In genomic region chr7:43869018-43869897, GRCh38 we compare ENCODE assay signal across 8 cellular contexts. TPM values are rescaled to one million over a fixed set of nuclear protein-coding genes. Genes with fewer than 3 reads are reported as not detected.
A peak's percentile ranks its signal among the peaks of the same experiment; 100 is the strongest.
DNase-seq lines count a peak whose midpoint lies in the region; ATAC-seq, FAIRE-seq and TF ChIP-seq lines count a peak whose summit lies in the region.

Gene MRPS24, minus strand, starts transcription at chr7:43869517. Its CDS starts 22 bp downstream, at chr7:43869495.

- peaks cover 20% of the 10 kb centered on the region for H3K4me1 ChIP-seq in OCI-LY1 (ENCODE audit: insufficient read depth, low read length, severe bottlenecking)
- peaks cover 18% of the 10 kb centered on the region for H3K4me1 ChIP-seq in mesodermal cell (ENCODE audit: control insufficient read depth, insufficient read depth, low read length, poor library complexity, severe bottlenecking)

- peak; percentile 90 for ATAC-seq in GM21515 (IDR thresholded peaks at IDR 0.05; ENCODE audit: unreplicated experiment)

- H3K36me3 ChIP-seq in OCI-LY1 (ENCODE audit: insufficient read depth, low read length), result peaks cover 43% of the 10 kb centered on the region
- peaks cover 23% of the 10 kb centered on the region for H3K36me3 ChIP-seq in mesodermal cell (ENCODE audit: control insufficient read depth, insufficient read depth, low read length)

- no peak for FAIRE-seq in D721Med (lab: Jason Lieb, UNC)

- WGBS in mesodermal cell (ENCODE audit: insufficient coverage in 2 of 2), 2 experiments, result 2% methylated on average over 59 to 62 of the region's 79 CpGs

- H3K9me2 ChIP-seq in OCI-LY1 (ENCODE audit: low read depth, low read length), result no peaks in the 10 kb centered on the region

- peak within 1 kb of the TSS; percentile 72 for H3K9ac ChIP-seq in OCI-LY1 (ENCODE audit: low read length)

- DNase-seq in D721Med (ENCODE audit: insufficient read length, low spot score) (peak; percentile 92), HuH-7 (ENCODE audit: low spot score) (peak; percentile 96)
- peak; percentile 95 for DNase-seq in activated CD8-positive, alpha-beta memory T cell treated with anti-CD3 and anti-CD28 coated beads, Interleukin-2, amount 50 U/mL, for 4 hours
- peak; percentile 96 for DNase-seq in stimulated activated CD8-positive, alpha-beta memory T cell treated with anti-CD3 and anti-CD28 coated beads, Interleukin-15, amount 100 ng/mL, for 24 hours (ENCODE audit: low read depth)

- peaks cover 12% of the 10 kb centered on the region for H3K9me3 ChIP-seq in OCI-LY1 (ENCODE audit: low read length)
- no peaks in the 10 kb centered on the region for H3K9me3 ChIP-seq in mesodermal cell (ENCODE audit: control insufficient read depth, low read length)

- peak within 1 kb of the TSS; percentile 41 for H3K27ac ChIP-seq in OCI-LY1 (ENCODE audit: low read depth, low read length, poor library complexity, severe bottlenecking)
- peak within 1 kb of the TSS; percentile 85 for H3K27ac ChIP-seq in mesodermal cell (ENCODE audit: low read depth, low read length, severe bottlenecking)

- peak within 1 kb of the TSS; percentile 82 for H3K4me3 ChIP-seq in OCI-LY1 (ENCODE audit: low read depth, low read length, poor library complexity, severe bottlenecking)
- peak within 1 kb of the TSS; percentile 57 for H3K4me3 ChIP-seq in mesodermal cell (ENCODE audit: extremely low read depth, insufficient read depth, low read length, poor library complexity, severe bottlenecking)

- H3K27me3 ChIP-seq in OCI-LY1 (ENCODE audit: insufficient read depth, low read length), result no peaks in the 10 kb centered on the region; the same call in 1 of the 2 replicates

- no peaks in the 10 kb centered on the region for H3K79me2 ChIP-seq in OCI-LY1 (ENCODE audit: insufficient read depth, low read length)

- no peaks in the 10 kb centered on the region for H4K20me1 ChIP-seq in OCI-LY1 (ENCODE audit: insufficient read depth, low read length)

- H3K4me2 ChIP-seq in OCI-LY1 (ENCODE audit: low read length), result peak within 1 kb of the TSS; percentile 70

- in situ Hi-C loops in endometrial microvascular endothelial cells (cut with HindIII; ENCODE audit: inconsistent ontology term, low pct_unique_long_range_greater_than_20kb, low sequenced_read_pairs), result no loop called here

- TF ChIP-seq CTCF in D721Med (IDR thresholded peaks at IDR 0.05; ENCODE audit: insufficient read depth, missing control alignments), result no peak
- no peak for TF ChIP-seq CTCF in OCI-LY1 (IDR thresholded peaks at IDR 0.05; ENCODE audit: low read length)

- peak within 1 kb of the TSS; percentile 22 for H2AFZ ChIP-seq in OCI-LY1 (ENCODE audit: low read length)

- H3F3A ChIP-seq in OCI-LY1 (ENCODE audit: insufficient read depth, low read length), result no peaks in the 10 kb centered on the region

RNA-seq across cellular contexts. Expression of gene MRPS24, which starts in this region (rescaled TPM):
- 155 TPM for total RNA-seq in endometrial microvascular endothelial cells (ENCODE audit: inconsistent ontology term)
- 101 TPM for polyA plus RNA-seq in mesodermal cell (2013, experiment 1 of 2)
- 84.1 TPM for polyA plus RNA-seq in mesodermal cell (2013, experiment 2 of 2)

Comparison
In these comparisons a context has a peak if more than half of its experiments do, and no peak if none do; other contexts are left out.
1. Peak in every context shown above with its lines: DNase-seq, ATAC-seq, H3K4me3 ChIP-seq and H3K27ac ChIP-seq.